In the genomic region with DNA sequence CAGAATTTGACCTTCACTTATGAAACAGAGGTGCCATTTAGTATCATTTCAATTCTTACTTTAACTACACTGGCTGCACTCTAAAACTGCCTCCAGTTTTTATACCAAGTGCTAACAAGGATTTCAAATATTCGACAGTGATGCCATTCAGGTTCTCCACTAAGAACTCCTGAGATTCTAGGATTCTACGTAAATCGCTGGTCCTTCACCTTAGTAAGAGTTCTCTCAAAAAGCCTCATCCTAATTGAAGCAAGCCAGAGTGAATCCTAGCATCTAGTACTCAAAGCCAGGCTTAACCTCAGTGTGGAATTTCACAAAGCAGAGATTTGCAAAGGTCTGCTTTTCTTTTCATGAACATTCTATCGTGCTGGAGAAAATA, we compare ENCODE assay signal across 8 cellular contexts. TPM values are rescaled to one million over a fixed set of nuclear protein-coding genes. Genes with fewer than 3 reads are reported as not detected.
DNase-seq lines count a peak whose midpoint lies in the region; ATAC-seq, FAIRE-seq and TF ChIP-seq lines count a peak whose summit lies in the region.

No MANE protein-coding gene starts in this region.

- DNase-seq in left ventricle myocardium inferior: no peak
- no peak for DNase-seq in left ventricle myocardium superior
- DNase-seq in cardiac fibroblast (ENCODE audit: low read depth in 2 of 2): peak in 1 of 2 donors; percentile 32
- DNase-seq in D721Med (ENCODE audit: insufficient read length, low spot score): no peak
- no peak for DNase-seq in activated CD4-positive, alpha-beta T cell treated with anti-CD3 and anti-CD28 coated beads for 1 hour

- H3K4me1 ChIP-seq in left ventricle myocardium inferior: peaks cover 93% of the 10 kb centered on the region
- H3K4me1 ChIP-seq in mucosa of stomach (ENCODE audit: control insufficient read depth, insufficient read depth, low read length): peaks cover 37% of the 10 kb centered on the region

- TF ChIP-seq CTCF in left ventricle myocardium inferior (IDR thresholded peaks at IDR 0.05; ENCODE audit: borderline replicate concordance) (no peak), cardiac fibroblast (IDR thresholded peaks at IDR 0.05; ENCODE audit: low read depth, low read length) (no peak), D721Med (IDR thresholded peaks at IDR 0.05; ENCODE audit: insufficient read depth, missing control alignments) (no peak)

- no peak for FAIRE-seq in D721Med (lab: Jason Lieb, UNC)

- H3K27ac ChIP-seq in left ventricle myocardium inferior (replicated peaks): peak overlapping the region; percentile 98

- H3K36me3 ChIP-seq in left ventricle myocardium inferior (peaks cover 70% of the 10 kb centered on the region), mucosa of stomach (ENCODE audit: control insufficient read depth, insufficient read depth, low read length) (peaks cover 9% of the 10 kb centered on the region)

- no peak for ATAC-seq in left ventricle myocardium superior
- ATAC-seq in HG03039 (IDR thresholded peaks at IDR 0.05; ENCODE audit: unreplicated experiment): no peak
- ATAC-seq in HG03565 (IDR thresholded peaks at IDR 0.05; ENCODE audit: unreplicated experiment): no peak

- H3K9me3 ChIP-seq in left ventricle myocardium inferior (replicated peaks): no peaks in the 10 kb centered on the region
- no peaks in the 10 kb centered on the region for H3K9me3 ChIP-seq in mucosa of stomach (ENCODE audit: control insufficient read depth, low read length)

- intact Hi-C loops in left ventricle myocardium inferior (cut with micrococcal nuclease): loop anchor here (10.0 kb wide), 1 partner anchor 296 kb away; no protein-coding TSS in a partner anchor
- intact Hi-C loops in left ventricle myocardium superior (cut with micrococcal nuclease): loop anchor here (5.0 kb wide), 1 partner anchor 298 kb away; no protein-coding TSS in a partner anchor

- peak overlapping the region; percentile 95 for H3K9ac ChIP-seq in mucosa of stomach (ENCODE audit: low read length)

- H3K27me3 ChIP-seq in left ventricle myocardium inferior (ENCODE audit: low read depth): no peaks in the 10 kb centered on the region
- H3K27me3 ChIP-seq in mucosa of stomach (ENCODE audit: control insufficient read depth, insufficient read depth, low read length): no peaks in the 10 kb centered on the region

- peak overlapping the region; percentile 94 for H3K4me3 ChIP-seq in left ventricle myocardium inferior
- H3K4me3 ChIP-seq in cardiac fibroblast (replicated peaks in 1 of 2; ENCODE audit: low read depth in 2 of 2, low read length in 2 of 2): peak overlapping the region; percentile 85 to 92
- H3K4me3 ChIP-seq in mucosa of stomach (ENCODE audit: low read length): peak overlapping the region; percentile 7

RNA-seq across cellular contexts. Expression of gene SLC38A2, which starts 3.5 kb away (rescaled TPM):
- total RNA-seq in left ventricle myocardium inferior: 129 TPM
- total RNA-seq in left ventricle myocardium superior: 165 TPM

Comparison
In these comparisons a context has a peak if more than half of its experiments do, and no peak if none do; other contexts are left out.
1. H3K4me3 ChIP-seq: peak in every context shown above with its lines; median percentile 94 in left ventricle myocardium inferior; 88 in cardiac fibroblast; 7 in mucosa of stomach.